In genomic region chr1:184973308-184974085, GRCh38 we compare ENCODE assay signal across 8 cellular contexts. TPM values are rescaled to one million over a fixed set of nuclear protein-coding genes. Genes with fewer than 3 reads are reported as not detected.
DNase-seq lines count a peak whose midpoint lies in the region; ATAC-seq and TF ChIP-seq lines count a peak whose summit lies in the region.

No MANE protein-coding gene starts in this region.

- H3K9me3 ChIP-seq in colonic mucosa (no peaks in the 10 kb centered on the region), left lung (no peaks in the 10 kb centered on the region)

- H3K4me3 ChIP-seq in colonic mucosa (peak overlapping the region; percentile 69), left lung (peak overlapping the region; percentile 69 to 70)

- intact Hi-C loops in colonic mucosa (cut with DNase I), result no loop called here
- intact Hi-C loops in left lung (cut with DNase I), result no loop called here

- H3K4me1 ChIP-seq in colonic mucosa (no peaks in the 10 kb centered on the region), left lung (peaks cover 4 to 49% of the 10 kb centered on the region in 2 donors)

- DNase-seq in NCI-H1436 (lab: John Stamatoyannopoulos, UW), result peak; percentile 19
- DNase-seq in NCI-H1436 treated with DMSO at 0.1 percent for 48 hours (lab: John Stamatoyannopoulos, UW), result no peak
- DNase-seq in NCI-H1092 treated with DMSO at 0.1 percent for 48 hours (lab: John Stamatoyannopoulos, UW), result peak; percentile 57
- peak; percentile 21 for DNase-seq in activated CD4-positive, CD25-positive, alpha-beta regulatory T cell treated with anti-CD3 and anti-CD28 coated beads, Interleukin-2, amount 50 U/mL, for 16 hours (ENCODE audit: low read depth, low spot score)
- DNase-seq in colonic mucosa, result peak; percentile 34
- peak; percentile 65 to 90 for DNase-seq in left lung
- peak; percentile 38 to 59 for DNase-seq in stimulated activated CD4-positive, alpha-beta T cell treated with anti-CD3 and anti-CD28 coated beads, Interleukin-4, amount 100 ng/mL, for 48 hours (ENCODE audit: low read depth in 2 of 2)

- H3K27ac ChIP-seq in colonic mucosa (peak overlapping the region; percentile 78), left lung (peak overlapping the region; percentile 75 to 93)

- H3K9ac ChIP-seq in colonic mucosa (ENCODE audit: low read depth in 2 of 2, low read length in 2 of 2), result peak overlapping the region; percentile 51 to 76

- no peak for TF ChIP-seq CTCF in colonic mucosa (IDR thresholded peaks at IDR 0.05)
- no peak for TF ChIP-seq CTCF in left lung (IDR thresholded peaks at IDR 0.05)

- H3K27me3 ChIP-seq in colonic mucosa, result peaks cover 30% of the 10 kb centered on the region
- H3K27me3 ChIP-seq in left lung, result no peaks in the 10 kb centered on the region

- H3K36me3 ChIP-seq in colonic mucosa (no peaks in the 10 kb centered on the region), left lung (no peaks in the 10 kb centered on the region)

- ATAC-seq in HG02759 (IDR thresholded peaks at IDR 0.05; ENCODE audit: unreplicated experiment), result peak; percentile 68
- peak; percentile 61 for ATAC-seq in left lung

RNA-seq across cellular contexts. Expression of gene NIBAN1, which starts 0.8 kb away (rescaled TPM):
- total RNA-seq in colonic mucosa (10 to 100 TPM in 1 of 2 donors, 1 to 10 TPM in 1; 3.8 to 30.9 TPM), left lung (10 to 100 TPM; 18.8 to 54.3 TPM)
